ENCODE assay signal across 20 cellular contexts in the genomic region with DNA sequence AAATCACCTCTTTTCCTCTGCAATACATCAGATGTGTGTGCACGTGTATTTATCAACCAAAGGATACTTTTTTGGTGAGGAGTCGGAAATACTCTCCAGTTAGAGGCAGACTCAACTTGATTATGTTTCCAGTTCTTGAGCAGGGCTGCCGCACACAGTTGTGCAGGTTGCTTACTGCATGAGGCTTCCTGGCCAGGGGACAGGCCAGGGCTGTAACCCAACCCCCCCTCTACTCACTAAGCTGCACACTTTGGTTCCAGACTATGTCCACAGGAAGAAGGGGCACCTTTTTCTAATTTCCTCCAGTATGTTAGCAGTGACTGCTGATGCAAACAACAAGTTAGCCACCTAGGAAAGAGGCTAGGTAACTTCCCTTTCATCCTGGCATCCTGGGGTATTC.
A peak's percentile ranks its signal among the peaks of the same experiment; 100 is the strongest.
DNase-seq lines count a peak whose midpoint lies in the region; ATAC-seq and TF ChIP-seq lines count a peak whose summit lies in the region.
"Had no signal": no experiment of that assay in that cellular context is flagged by ENCODE, and none has a peak within 500 bp of the region (broad histone marks: within the 10 kb centered on the region; RNA-seq: fewer than 3 reads in every experiment).

No MANE protein-coding gene starts in this region.

- H3K27me3 Mint-ChIP-seq in dendritic cell treated with granulocyte-macrophage colony-stimulating factor and Interleukin-4, amounts not matched to agents 40 ng/mL and 50 ng/mL, for 4 days, result peaks cover 2% of the 10 kb centered on the region
- no peaks in the 10 kb centered on the region for H3K27me3 Mint-ChIP-seq in osteocyte (ENCODE audit: unreplicated experiment)
- H3K27me3 Mint-ChIP-seq: CD8-positive, alpha-beta memory T cell had no signal

- DNase-seq in osteocyte (ENCODE audit: extremely low spot score, unreplicated experiment), result no peak
- no peak for DNase-seq in NCI-H510A (lab: John Stamatoyannopoulos, UW)
- no peak for DNase-seq in activated effector memory CD4-positive, alpha-beta T cell treated with Interleukin-2 at 50 U/mL for 16 hours
- DNase-seq: 8988T; Calu3; CD8-positive, alpha-beta memory T cell; DMS153; NCI-H1092; NCI-H1436; NCI-H187 treated with DMSO at 0.1 percent for 48 hours; NCI-H2107; NCI-H748 treated with DMSO at 0.1 percent for 48 hours; NK-92 treated with Interleukin-12 subunit alpha and Interleukin-12 subunit beta, amount 100 ng/mL, for 24 hours; SHP77 treated with DMSO at 0.1 percent for 48 hours had no signal

- H3K9me3 ChIP-seq in Loucy (ENCODE audit: insufficient read depth, low read depth, low read length), result no peaks in the 10 kb centered on the region

- H3K36me3 Mint-ChIP-seq in dendritic cell treated with granulocyte-macrophage colony-stimulating factor and Interleukin-4, amounts not matched to agents 40 ng/mL and 50 ng/mL, for 4 days (ENCODE audit: low read depth), result no peaks in the 10 kb centered on the region
- H3K36me3 Mint-ChIP-seq in osteocyte (ENCODE audit: unreplicated experiment), result no peaks in the 10 kb centered on the region
- H3K36me3 Mint-ChIP-seq: CD8-positive, alpha-beta memory T cell had no signal

- no peaks in the 10 kb centered on the region for H3K36me3 ChIP-seq in ACC112 (ENCODE audit: insufficient read depth, low read length)
- no peaks in the 10 kb centered on the region for H3K36me3 ChIP-seq in Loucy (ENCODE audit: insufficient read depth, low read length)

- H2AFZ ChIP-seq in ACC112 (ENCODE audit: low read length, unreplicated experiment) (peak overlapping the region; percentile 74), Loucy (ENCODE audit: low read length) (no peak overlapping the region)

- H3K4me2 ChIP-seq in Loucy (ENCODE audit: low read depth, low read length, poor library complexity, severe bottlenecking), result peak overlapping the region; percentile 43

- no peaks in the 10 kb centered on the region for H3K9me3 Mint-ChIP-seq in dendritic cell treated with granulocyte-macrophage colony-stimulating factor and Interleukin-4, amounts not matched to agents 40 ng/mL and 50 ng/mL, for 4 days
- H3K9me3 Mint-ChIP-seq in osteocyte (ENCODE audit: unreplicated experiment), result no peaks in the 10 kb centered on the region
- H3K9me3 Mint-ChIP-seq: CD8-positive, alpha-beta memory T cell had no signal

- no peaks in the 10 kb centered on the region for H4K20me1 ChIP-seq in Loucy (ENCODE audit: insufficient read depth, low read length, poor library complexity, severe bottlenecking)

- H3K27me3 ChIP-seq in ACC112 (ENCODE audit: insufficient read depth, low read length) (no peaks in the 10 kb centered on the region), Loucy (ENCODE audit: insufficient read depth, low read length, poor library complexity, severe bottlenecking) (no peaks in the 10 kb centered on the region)

- no peak overlapping the region for H3K4me3 Mint-ChIP-seq in dendritic cell treated with granulocyte-macrophage colony-stimulating factor and Interleukin-4, amounts not matched to agents 40 ng/mL and 50 ng/mL, for 4 days
- no peak overlapping the region for H3K4me3 Mint-ChIP-seq in osteocyte (ENCODE audit: unreplicated experiment)
- H3K4me3 Mint-ChIP-seq: CD8-positive, alpha-beta memory T cell had no signal

- H3K79me2 ChIP-seq in ACC112 (ENCODE audit: control insufficient read depth, insufficient read depth, low read length, unreplicated experiment) (no peaks in the 10 kb centered on the region), Loucy (ENCODE audit: insufficient read depth, low read length) (no peaks in the 10 kb centered on the region)

- peaks cover 20% of the 10 kb centered on the region for H3K4me1 ChIP-seq in ACC112 (ENCODE audit: control insufficient read depth, insufficient read depth, low read length, unreplicated experiment)
- peaks cover 61% of the 10 kb centered on the region for H3K4me1 ChIP-seq in Loucy (ENCODE audit: insufficient read depth, low read length, poor library complexity, severe bottlenecking)

- H3K4me1 Mint-ChIP-seq in dendritic cell treated with granulocyte-macrophage colony-stimulating factor and Interleukin-4, amounts not matched to agents 40 ng/mL and 50 ng/mL, for 4 days (ENCODE audit: low read depth), result peaks cover 12% of the 10 kb centered on the region
- H3K4me1 Mint-ChIP-seq in osteocyte (ENCODE audit: unreplicated experiment), result peaks cover 31% of the 10 kb centered on the region

- intact Hi-C loops in dendritic cell treated with granulocyte-macrophage colony-stimulating factor and Interleukin-4, amounts not matched to agents 40 ng/mL and 50 ng/mL, for 4 days (cut with micrococcal nuclease), result no loop called here

- no peaks in the 10 kb centered on the region for H3K9me2 ChIP-seq in Loucy (replicated peaks; ENCODE audit: low read depth, low read length)

- peak overlapping the region; percentile 73 for H3K27ac Mint-ChIP-seq in dendritic cell treated with granulocyte-macrophage colony-stimulating factor and Interleukin-4, amounts not matched to agents 40 ng/mL and 50 ng/mL, for 4 days
- peak overlapping the region; percentile 58 for H3K27ac Mint-ChIP-seq in osteocyte (ENCODE audit: unreplicated experiment)

- no peak for ATAC-seq in GM18907 (IDR thresholded peaks at IDR 0.05; ENCODE audit: unreplicated experiment)

- no peak overlapping the region for H3K27ac ChIP-seq in ACC112 (ENCODE audit: low read depth, low read length)
- H3K27ac ChIP-seq: C4-2B, RWPE1 had no signal

- no peak for TF ChIP-seq CTCF in Loucy (conservative IDR thresholded peaks at IDR 0.05; ENCODE audit: low read length)
- no peak for TF ChIP-seq CTCF in osteocyte (IDR thresholded peaks at IDR 0.05)

- H3K9ac ChIP-seq in Loucy (ENCODE audit: low read depth, low read length, poor library complexity, severe bottlenecking), result peak overlapping the region; percentile 52

- peaks cover 16% of the 10 kb centered on the region for H3F3A ChIP-seq in Loucy (ENCODE audit: low read depth)

- H3K4me3 ChIP-seq in ACC112 (ENCODE audit: low read depth, low read length) (no peak overlapping the region), Loucy (ENCODE audit: low read length, poor library complexity, severe bottlenecking) (peak overlapping the region; percentile 5)
